In the genomic region with DNA sequence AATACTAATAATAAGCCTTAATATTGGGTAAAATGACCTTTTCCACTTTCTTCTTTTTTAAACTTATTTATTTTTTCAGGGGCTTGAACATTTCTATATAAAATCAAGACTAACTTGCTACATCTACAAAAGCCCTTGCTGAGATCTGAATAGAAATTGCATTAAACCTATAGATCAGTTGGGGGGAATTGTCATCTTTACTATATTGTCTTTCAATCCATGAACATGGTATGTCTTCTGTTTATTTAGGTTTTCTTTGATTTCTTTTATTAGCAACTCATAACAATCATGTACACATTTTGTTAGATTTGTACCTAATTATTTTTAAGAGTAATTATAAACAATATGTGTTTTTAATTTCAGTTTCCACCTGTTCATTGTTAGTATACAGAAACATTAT, we compare ENCODE assay signal across 17 cellular contexts.
"Had no signal": no experiment of that assay in that cellular context is flagged by ENCODE, and none has a peak within 500 bp of the region (broad histone marks: within the 10 kb centered on the region; RNA-seq: fewer than 3 reads in every experiment).

No MANE protein-coding gene starts in this region.

- H3K36me3 ChIP-seq: stomach, suprapubic skin, thoracic aorta, thyroid gland, tibial artery, tibial nerve, transverse colon, upper lobe of left lung, upper lobe of right lung, uterus, vagina had no signal

- H3K4me1 ChIP-seq: stomach, suprapubic skin, testis, thyroid gland, tibial artery, tibial nerve, transverse colon, upper lobe of left lung, upper lobe of right lung, uterus, vagina had no signal

- H3K27ac ChIP-seq: stomach, suprapubic skin, testis, thoracic aorta, thyroid gland, tibial artery, tibial nerve, transverse colon, upper lobe of left lung, upper lobe of right lung, uterus, vagina had no signal

- H3K4me3 ChIP-seq: stomach, suprapubic skin, testis, thoracic aorta, thyroid gland, tibial artery, tibial nerve, transverse colon, upper lobe of left lung, upper lobe of right lung, uterus, vagina had no signal

- H3K9me3 ChIP-seq: suprapubic skin, testis, thyroid gland, upper lobe of right lung, uterus, vagina had no signal

- ATAC-seq: stimulated activated effector memory CD8-positive, alpha-beta T cell treated with anti-CD3 and anti-CD28 coated beads, Interleukin-12 subunit alpha, Interleukin-12 subunit beta, amount 100 ng/mL, for 72 hours; stimulated activated memory B cell treated with anti-CD40 and anti-IgM and Interleukin-4, amounts not matched to agents 10 μg/mL and 1 μg/mL and 100 μg/mL, for 72 hours; stimulated activated naive B cell treated with anti-CD40 and anti-IgM and Interleukin-4, amounts not matched to agents 10 μg/mL and 1 μg/mL and 100 μg/mL, for 72 hours; stimulated activated naive CD8-positive, alpha-beta T cell treated with anti-CD3 and anti-CD28 coated beads, Interleukin-15, amount 100 ng/mL, for 72 hours; stimulated activated naive CD8-positive, alpha-beta T cell treated with anti-CD3 and anti-CD28 coated beads, Interleukin-15, Interleukin-2, amounts not matched to agents 100 U/mL and 50 U/mL, for 24 hours; upper lobe of right lung had no signal
